In genomic region chr2:152710713-152711112, GRCh38 we compare ENCODE assay signal across 20 cellular contexts.
"Had no signal": no experiment of that assay in that cellular context is flagged by ENCODE, and none has a peak within 500 bp of the region (broad histone marks: within the 10 kb centered on the region; RNA-seq: fewer than 3 reads in every experiment).

No MANE protein-coding gene starts in this region.

- H3K27ac Mint-ChIP-seq: activated B cell treated with CpG ODN at 0.5 μM for 24 hours; activated CD4-positive, alpha-beta memory T cell treated with anti-CD3 and anti-CD28 coated beads, Interleukin-2, amount 10 ng/mL, durations not matched to agents 7 days and 5 days; activated naive CD4-positive, alpha-beta T cell treated with anti-CD3 and anti-CD28 coated beads, Interleukin-2, amount 50 U/mL, for 24 hours; activated T-helper 1 cell treated with anti-CD3 and anti-CD28 coated beads, Interleukin-12 subunit alpha, Interleukin-12 subunit beta, Interleukin-2, Interleukin-4 antibody, amounts not matched to agents 30 ng/mL and 10 ng/mL and 1 ng/mL, durations not matched to agents 14 hours and 24 hours and 36 hours; naive thymus-derived CD4-positive, alpha-beta T cell; stimulated activated memory B cell treated with anti-CD40 and anti-IgM and Interleukin-4, amounts not matched to agents 10 μg/mL and 1 μg/mL and 100 μg/mL, for 72 hours had no signal

- H3K4me3 Mint-ChIP-seq: activated B cell treated with CpG ODN at 0.5 μM for 24 hours; activated CD4-positive, alpha-beta memory T cell treated with anti-CD3 and anti-CD28 coated beads, Interleukin-2, amount 10 ng/mL, durations not matched to agents 7 days and 5 days; activated naive CD4-positive, alpha-beta T cell treated with anti-CD3 and anti-CD28 coated beads, Interleukin-2, amount 50 U/mL, for 24 hours; activated T-helper 1 cell treated with anti-CD3 and anti-CD28 coated beads, Interleukin-12 subunit alpha, Interleukin-12 subunit beta, Interleukin-2, Interleukin-4 antibody, amounts not matched to agents 30 ng/mL and 10 ng/mL and 1 ng/mL, durations not matched to agents 14 hours and 24 hours and 36 hours; neural crest cell; stimulated activated memory B cell treated with anti-CD40 and anti-IgM and Interleukin-4, amounts not matched to agents 10 μg/mL and 1 μg/mL and 100 μg/mL, for 72 hours had no signal

- H3K4me3 ChIP-seq: left lung, right lobe of liver, transverse colon had no signal

- ATAC-seq: foreskin keratinocyte; left lung; naive thymus-derived CD4-positive, alpha-beta T cell; right lobe of liver; stimulated activated memory B cell treated with anti-CD40 and anti-IgM and Interleukin-4, amounts not matched to agents 10 μg/mL and 1 μg/mL and 100 μg/mL, for 72 hours had no signal

- DNase-seq: activated B cell treated with CpG ODN at 0.5 μM for 24 hours; activated CD4-positive, alpha-beta memory T cell treated with anti-CD3 and anti-CD28 coated beads, Interleukin-2, amount 10 ng/mL, durations not matched to agents 7 days and 5 days; activated CD4-positive, alpha-beta T cell treated with anti-CD3 and anti-CD28 coated beads for 48 hours; activated gamma-delta T cell treated with Interleukin-2 at 50 U/mL for 16 hours; cerebellar nuclear complex; foreskin keratinocyte; kidney glomerular epithelial cell; left lung; naive thymus-derived CD4-positive, alpha-beta T cell; posterior cingulate gyrus; right lobe of liver; small intestine; stimulated activated CD4-positive, alpha-beta T cell treated with anti-CD3 and anti-CD28 coated beads, Interleukin-2, amount 100 ng/mL, for 24 hours; T-helper 1 cell; transverse colon had no signal

- H3K4me1 ChIP-seq: foreskin keratinocyte had no signal

- H3K27me3 ChIP-seq: foreskin keratinocyte, left lung, right lobe of liver, transverse colon had no signal

- H3K27me3 Mint-ChIP-seq: activated B cell treated with CpG ODN at 0.5 μM for 24 hours; activated CD4-positive, alpha-beta memory T cell treated with anti-CD3 and anti-CD28 coated beads, Interleukin-2, amount 10 ng/mL, durations not matched to agents 7 days and 5 days; activated naive CD4-positive, alpha-beta T cell treated with anti-CD3 and anti-CD28 coated beads, Interleukin-2, amount 50 U/mL, for 24 hours; naive thymus-derived CD4-positive, alpha-beta T cell; stimulated activated memory B cell treated with anti-CD40 and anti-IgM and Interleukin-4, amounts not matched to agents 10 μg/mL and 1 μg/mL and 100 μg/mL, for 72 hours had no signal

- H3K9me3 Mint-ChIP-seq: activated B cell treated with CpG ODN at 0.5 μM for 24 hours; activated naive CD4-positive, alpha-beta T cell treated with anti-CD3 and anti-CD28 coated beads, Interleukin-2, amount 50 U/mL, for 24 hours; activated T-helper 1 cell treated with anti-CD3 and anti-CD28 coated beads, Interleukin-12 subunit alpha, Interleukin-12 subunit beta, Interleukin-2, Interleukin-4 antibody, amounts not matched to agents 30 ng/mL and 10 ng/mL and 1 ng/mL, durations not matched to agents 14 hours and 24 hours and 36 hours; naive thymus-derived CD4-positive, alpha-beta T cell; neural crest cell; stimulated activated memory B cell treated with anti-CD40 and anti-IgM and Interleukin-4, amounts not matched to agents 10 μg/mL and 1 μg/mL and 100 μg/mL, for 72 hours had no signal

- H3K27ac ChIP-seq: epithelial cell of prostate, foreskin keratinocyte, left lung, right lobe of liver, transverse colon had no signal

- H3K9me3 ChIP-seq: left lung, right lobe of liver, transverse colon had no signal
